Comparison of ENCODE assay signal across 37 cellular contexts in genomic region chr9:134153450-134153849, GRCh38. TPM values are rescaled to one million over a fixed set of nuclear protein-coding genes. Genes with fewer than 3 reads are reported as not detected.
"Had no signal": no experiment of that assay in that cellular context is flagged by ENCODE, and none has a peak within 500 bp of the region (broad histone marks: within the 10 kb centered on the region; RNA-seq: fewer than 3 reads in every experiment).

No MANE protein-coding gene starts in this region.

- H3K27me3 ChIP-seq: MG63 had no signal

- H3K4me3 ChIP-seq: MG63 had no signal

- H3K4me2 ChIP-seq: KMS-11 had no signal

- H3K27ac ChIP-seq: KMS-11 had no signal

- DNase-seq: Karpas-422, Kasumi-1, KG1, MG63, MM.1S, MV-4-11, NCI-H1048, NCI-H1092, NCI-H1092 treated with DMSO at 0.1 percent for 48 hours, NCI-H1105, NCI-H1105 treated with DMSO at 0.1 percent for 48 hours, NCI-H1417, NCI-H1417 treated with DMSO at 0.1 percent for 48 hours, NCI-H1436, NCI-H1436 treated with DMSO at 0.1 percent for 48 hours, NCI-H146, NCI-H1694, NCI-H1694 treated with DMSO at 0.1 percent for 48 hours, NCI-H187, NCI-H187 treated with DMSO at 0.1 percent for 48 hours, NCI-H1930, NCI-H2029, NCI-H2029 treated with DMSO at 0.1 percent for 48 hours, NCI-H2081, NCI-H2081 treated with DMSO at 0.1 percent for 48 hours, NCI-H2107, NCI-H2171, NCI-H2171 treated with DMSO at 0.1 percent for 48 hours, NCI-H2227 treated with DMSO at 0.1 percent for 48 hours, NCI-H226, NCI-H345, NCI-H446, NCI-H446 treated with DMSO at 0.1 percent for 48 hours had no signal

- H3K9ac ChIP-seq: KMS-11 had no signal

- H3K9me3 ChIP-seq: MG63 had no signal

RNA-seq across cellular contexts. Expression of gene RNU6ATAC, which starts 10.9 kb away (rescaled TPM):
- total RNA-seq: LHCN-M2, M059J, NCI-H460 had no signal
